In genomic region chr10:44925224-44925623, GRCh38 we compare ENCODE assay signal across 10 cellular contexts. TPM values are rescaled to one million over a fixed set of nuclear protein-coding genes. Genes with fewer than 3 reads are reported as not detected.
DNase-seq lines count a peak whose midpoint lies in the region; ATAC-seq and TF ChIP-seq lines count a peak whose summit lies in the region.
"Had no signal": no experiment of that assay in that cellular context is flagged by ENCODE, and none has a peak within 500 bp of the region (broad histone marks: within the 10 kb centered on the region; RNA-seq: fewer than 3 reads in every experiment).

No MANE protein-coding gene starts in this region.

- H3K27ac Mint-ChIP-seq in activated CD8-positive, alpha-beta T cell treated with anti-CD3 and anti-CD28 coated beads for 36 hours = no peak overlapping the region

- POLR2A ChIA-PET in activated CD8-positive, alpha-beta T cell treated with anti-CD3 and anti-CD28 coated beads for 36 hours (lab: Charles Lee) = interaction anchor here (0.6 kb wide), 1 partner anchor 50 kb away, joined by 3 read pairs; no protein-coding TSS in a partner anchor

- H3K27me3 ChIP-seq in Karpas-422 (ENCODE audit: low read length) = no peaks in the 10 kb centered on the region

- no peaks in the 10 kb centered on the region for H3K9me2 ChIP-seq in Karpas-422 (replicated peaks; ENCODE audit: insufficient read depth, low read length)

- H3K36me3 Mint-ChIP-seq in activated CD8-positive, alpha-beta T cell treated with anti-CD3 and anti-CD28 coated beads for 36 hours (ENCODE audit: low read depth) = no peaks in the 10 kb centered on the region

- no peaks in the 10 kb centered on the region for H4K20me1 ChIP-seq in Karpas-422 (ENCODE audit: insufficient read depth, low read depth, low read length)

- CTCF ChIA-PET in activated CD8-positive, alpha-beta T cell treated with anti-CD3 and anti-CD28 coated beads for 36 hours (lab: Charles Lee) = no interaction called here

- H3K27ac ChIP-seq in Karpas-422 (ENCODE audit: low read length) = no peak overlapping the region

- H3K4me1 ChIP-seq in Karpas-422 (ENCODE audit: low read length) = peaks cover 8% of the 10 kb centered on the region; the same call in 1 of the 2 replicates

- H3K4me3 Mint-ChIP-seq in activated CD8-positive, alpha-beta T cell treated with anti-CD3 and anti-CD28 coated beads for 36 hours = no peak overlapping the region
- H3K4me3 Mint-ChIP-seq: central memory CD8-positive, alpha-beta T cell had no signal

- intact Hi-C loops in activated CD8-positive, alpha-beta T cell treated with anti-CD3 and anti-CD28 coated beads for 36 hours (cut with micrococcal nuclease) = no loop called here

- ATAC-seq in activated CD8-positive, alpha-beta T cell treated with anti-CD3 and anti-CD28 coated beads for 36 hours = no peak

- no peak overlapping the region for H2AFZ ChIP-seq in Karpas-422 (ENCODE audit: low read length)

- H3K79me2 ChIP-seq in Karpas-422 (ENCODE audit: low read length) = no peaks in the 10 kb centered on the region

- no peaks in the 10 kb centered on the region for H3K4me1 Mint-ChIP-seq in activated CD8-positive, alpha-beta T cell treated with anti-CD3 and anti-CD28 coated beads for 36 hours (ENCODE audit: low read depth)
- H3K4me1 Mint-ChIP-seq: central memory CD8-positive, alpha-beta T cell had no signal

- peak; percentile 9 for DNase-seq in NCI-H2171 treated with DMSO at 0.1 percent for 48 hours (lab: John Stamatoyannopoulos, UW)
- DNase-seq in NCI-H2171 (lab: John Stamatoyannopoulos, UW) = no peak
- peak; percentile 77 for DNase-seq in Karpas-422
- DNase-seq in activated CD8-positive, alpha-beta T cell treated with anti-CD3 and anti-CD28 coated beads for 36 hours = peak; percentile 43
- peak; percentile 85 for DNase-seq in myocyte (ENCODE audit: low read depth)
- no peak for DNase-seq in HT-29 (ENCODE audit: low spot score)
- DNase-seq in middle frontal gyrus (ENCODE audit: extremely low spot score, low spot score) = no peak
- DNase-seq in HCEC 1CT = no peak

- H3K9ac ChIP-seq in Karpas-422 (ENCODE audit: low read length) = no peak overlapping the region

- no peaks in the 10 kb centered on the region for H3K36me3 ChIP-seq in Karpas-422 (ENCODE audit: insufficient read depth, low read length)

- H3K27me3 Mint-ChIP-seq in activated CD8-positive, alpha-beta T cell treated with anti-CD3 and anti-CD28 coated beads for 36 hours = no peaks in the 10 kb centered on the region
- H3K27me3 Mint-ChIP-seq: central memory CD8-positive, alpha-beta T cell had no signal

- H3K9me3 Mint-ChIP-seq in activated CD8-positive, alpha-beta T cell treated with anti-CD3 and anti-CD28 coated beads for 36 hours = no peaks in the 10 kb centered on the region
- H3K9me3 Mint-ChIP-seq: central memory CD8-positive, alpha-beta T cell had no signal

- H3K4me3 ChIP-seq in Karpas-422 (ENCODE audit: low read length) = no peak overlapping the region

- TF ChIP-seq CTCF in activated CD8-positive, alpha-beta T cell treated with anti-CD3 and anti-CD28 coated beads for 36 hours (IDR thresholded peaks at IDR 0.05) = peak; percentile 32

- H3K9me3 ChIP-seq in Karpas-422 (ENCODE audit: low read length) = no peaks in the 10 kb centered on the region

- H3K4me2 ChIP-seq in Karpas-422 (ENCODE audit: low read depth, low read length, poor library complexity, severe bottlenecking) = no peak overlapping the region

RNA-seq across cellular contexts. Expression of gene TMEM72, which starts 14.1 kb away (rescaled TPM):
- not detected in 2 replicates for total RNA-seq in Karpas-422 (2014; rRNA removed; shearing (Covaris generic); ENCODE audit: low replicate concordance)
- total RNA-seq in activated CD8-positive, alpha-beta T cell treated with anti-CD3 and anti-CD28 coated beads for 36 hours = not detected
- 0.96 and 1.6 TPM in 2 replicates for total RNA-seq in myocyte
- 2.0 TPM for polyA plus RNA-seq in myocyte (2012)
- total RNA-seq in HT-29 (2014; rRNA removed; shearing (Covaris generic)) = not detected in 2 replicates
- total RNA-seq: mononuclear cell had no signal

RNA-seq across cellular contexts. Expression of gene RASSF4, which starts 34.4 kb away (rescaled TPM):
- total RNA-seq in Karpas-422 (2014; rRNA removed; shearing (Covaris generic); ENCODE audit: low replicate concordance) = 3.6 and 7.1 TPM in 2 replicates
- total RNA-seq in activated CD8-positive, alpha-beta T cell treated with anti-CD3 and anti-CD28 coated beads for 36 hours = 1 to 10 TPM; 1.8 to 1.9 TPM
- total RNA-seq in myocyte = 608 and 1,159 TPM in 2 replicates
- 413 TPM for polyA plus RNA-seq in myocyte (2012)
- 1.2 and 2.7 TPM in 2 replicates for total RNA-seq in HT-29 (2014; rRNA removed; shearing (Covaris generic))

RNA-seq across cellular contexts. Expression of gene DEPP1, which starts 53.4 kb away (rescaled TPM):
- total RNA-seq in Karpas-422 (2014; rRNA removed; shearing (Covaris generic); ENCODE audit: low replicate concordance) = not detected in 2 replicates
- total RNA-seq in activated CD8-positive, alpha-beta T cell treated with anti-CD3 and anti-CD28 coated beads for 36 hours = under 1 TPM; 0.16 to 0.27 TPM
- 37.4 and 55.5 TPM in 2 replicates for total RNA-seq in myocyte
- 39.3 TPM for polyA plus RNA-seq in myocyte (2012)
- total RNA-seq in HT-29 (2014; rRNA removed; shearing (Covaris generic)) = 67.2 and 68.3 TPM in 2 replicates

Comparison
In these comparisons a context has a peak if more than half of its experiments do, and no peak if none do; other contexts are left out.
1. DNase-seq: peak in NCI-H2171 treated with DMSO at 0.1 percent for 48 hours (single experiment), Karpas-422 (single experiment), activated CD8-positive, alpha-beta T cell treated with anti-CD3 and anti-CD28 coated beads for 36 hours (single experiment) and myocyte (single experiment); none in NCI-H2171 (single experiment), HT-29 (single experiment), middle frontal gyrus (single experiment) and HCEC 1CT (single experiment).
2. RNA of gene RASSF4, which starts 34.4 kb away (total RNA-seq): 608 to 1,159 TPM in myocyte; 3.6 to 7.1 TPM in Karpas-422, 1.8 to 1.9 TPM in activated CD8-positive, alpha-beta T cell treated with anti-CD3 and anti-CD28 coated beads for 36 hours and 1.2 to 2.7 TPM in HT-29; every median in the first group is over 10 times any median in the second.
3. RNA of gene DEPP1, which starts 53.4 kb away (total RNA-seq): 67.2 to 68.3 TPM in HT-29 and 37.4 to 55.5 TPM in myocyte; 0.16 to 0.27 TPM in activated CD8-positive, alpha-beta T cell treated with anti-CD3 and anti-CD28 coated beads for 36 hours and not detected in Karpas-422; every median in the first group is over 10 times any median in the second.